Comparison of ENCODE assay signal across 2 cellular contexts in genomic region chr6:154606457-154606856, GRCh38.
TF ChIP-seq lines count a peak whose summit lies in the region.

No MANE protein-coding gene starts in this region.

TF ChIP-seq in HepG2, 621 proteins besides CTCF, POLR2A, EP300 and RAD21 (continued from another document):
- TF ChIP-seq MXD3 (CRISPR knock-in tag; IDR thresholded peaks at IDR 0.05) (no peak), MIXL1 (CRISPR knock-in tag; IDR thresholded peaks at IDR 0.05) (no peak), ZNF235 (CRISPR knock-in tag; IDR thresholded peaks at IDR 0.05; ENCODE audit: borderline replicate concordance) (no peak), SETDB1 (CRISPR knock-in tag; IDR thresholded peaks at IDR 0.05; ENCODE audit: borderline replicate concordance) (no peak)

TF ChIP-seq in SK-N-SH treated with all-trans-retinoic acid at 6 μM for 48 hours, 23 proteins besides CTCF, POLR2A, EP300 and RAD21 (continued from another document):
- no peak for TF ChIP-seq TSHZ2 (CRISPR knock-in tag; IDR thresholded peaks at IDR 0.05)
TF ChIP-seq in SK-N-SH treated with all-trans-retinoic acid at 6 μM for 48 hours: peak in this region for 0.
